In genomic region chr12:130162771-130163460, GRCh38 we compare ENCODE assay signal across 12 cellular contexts. TPM values are rescaled to one million over a fixed set of nuclear protein-coding genes. Genes with fewer than 3 reads are reported as not detected.
DNase-seq lines count a peak whose midpoint lies in the region; ATAC-seq and TF ChIP-seq lines count a peak whose summit lies in the region.
"Had no signal": no experiment of that assay in that cellular context is flagged by ENCODE, and none has a peak within 500 bp of the region (broad histone marks: within the 10 kb centered on the region; RNA-seq: fewer than 3 reads in every experiment).

No MANE protein-coding gene starts in this region.

- H3K4me3 ChIP-seq in heart left ventricle (peak overlapping the region; percentile 0 to 59 (median 44)), esophagus muscularis mucosa (peak overlapping the region; percentile 49 to 59 (median 51)), neuron (ENCODE audit: low read length) (peak overlapping the region; percentile 77)
- H3K4me3 ChIP-seq: SK-N-MC had no signal

- TF ChIP-seq CTCF in heart left ventricle (IDR thresholded peaks at IDR 0.05) (no peak), esophagus muscularis mucosa (IDR thresholded peaks at IDR 0.05) (no peak)

- peak in 2 of 4 donors; percentile 20 to 21 for ATAC-seq in heart left ventricle
- no peak for ATAC-seq in Right ventricle myocardium superior (ENCODE audit: poor library complexity)
- ATAC-seq in GM21423 (IDR thresholded peaks at IDR 0.05; ENCODE audit: unreplicated experiment), result no peak
- ATAC-seq: activated T-helper 17 cell treated with anti-CD3 and anti-CD28 coated beads, Interleukin-2, amount 50 U/mL, for 72 hours had no signal

- 1 to 3% (median 1%) methylated on average over 35 to 73 of the region's 73 CpGs for WGBS in heart left ventricle, 4 donors
- WGBS in esophagus muscularis mucosa, result 0% methylated on average over 17 of the region's 73 CpGs

- DNase-seq in heart left ventricle (peak in 1 of 5 donors; percentile 58), Right ventricle myocardium superior (no peak), esophagus muscularis mucosa (ENCODE audit: extremely low spot score) (no peak), RKO (ENCODE audit: low spot score) (no peak), MV-4-11 (lab: John Stamatoyannopoulos, UW) (no peak), NCI-H1417 treated with DMSO at 0.1 percent for 48 hours (lab: John Stamatoyannopoulos, UW) (no peak)
- DNase-seq: COR-L47, NCI-H187 had no signal

- H3K27ac ChIP-seq in heart left ventricle, result no peak overlapping the region
- peak overlapping the region in 1 of 4 donors; percentile 42 for H3K27ac ChIP-seq in esophagus muscularis mucosa (replicated peaks in 1 of 4)
- H3K27ac ChIP-seq: SK-N-MC had no signal

- H3K27me3 ChIP-seq in heart left ventricle (peaks cover 43 to 88% (median 73%) of the 10 kb centered on the region in 9 donors), esophagus muscularis mucosa (peaks cover 0 to 82% (median 22%) of the 10 kb centered on the region in 4 donors), neuron (ENCODE audit: insufficient read depth, low read length) (no peaks in the 10 kb centered on the region)

- H3K36me3 ChIP-seq in heart left ventricle (no peaks in the 10 kb centered on the region), esophagus muscularis mucosa (no peaks in the 10 kb centered on the region), neuron (ENCODE audit: insufficient read depth, low read length) (peaks cover 3% of the 10 kb centered on the region)

- TF ChIP-seq EP300 in esophagus muscularis mucosa (IDR thresholded peaks at IDR 0.05), result no peak

- H2AFZ ChIP-seq in neuron (ENCODE audit: low read depth, low read length), result peak overlapping the region; percentile 48

- intact Hi-C loops in heart left ventricle (cut with DNase I) (no loop called here), Right ventricle myocardium superior (cut with DNase I) (no loop called here), esophagus muscularis mucosa (cut with DNase I) (no loop called here)

- no peaks in the 10 kb centered on the region for H3K9me3 ChIP-seq in heart left ventricle
- H3K9me3 ChIP-seq in esophagus muscularis mucosa, result no peaks in the 10 kb centered on the region
- peaks cover 9% of the 10 kb centered on the region for H3K9me3 ChIP-seq in neuron (ENCODE audit: low read length)

- peaks cover 0 to 37% (median 9%) of the 10 kb centered on the region in 12 donors for H3K4me1 ChIP-seq in heart left ventricle
- peaks cover 14 to 31% (median 29%) of the 10 kb centered on the region in 4 donors for H3K4me1 ChIP-seq in esophagus muscularis mucosa
- peaks cover 44% of the 10 kb centered on the region for H3K4me1 ChIP-seq in neuron (ENCODE audit: insufficient read depth, low read length)

- TF ChIP-seq POLR2A in heart left ventricle (IDR thresholded peaks at IDR 0.05) (no peak), esophagus muscularis mucosa (IDR thresholded peaks at IDR 0.05; ENCODE audit: low read depth) (no peak)

RNA-seq across cellular contexts. Expression of gene FZD10, which starts 0.7 kb away (rescaled TPM):
- under 1 TPM in 7 of 9 donors, not detected in 2; 0.07 to 0.23 (median 0.11) TPM for total RNA-seq in heart left ventricle
- under 1 TPM in 1 of 2 donors, not detected in 1; 0.06 TPM for polyA plus RNA-seq in heart left ventricle
- total RNA-seq in Right ventricle myocardium superior, result not detected
- total RNA-seq in esophagus muscularis mucosa, result 1 to 10 TPM in 2 of 4 donors, under 1 TPM in 2; 0.42 to 1.5 (median 1.0) TPM
- total RNA-seq: activated T-helper 17 cell treated with anti-CD3 and anti-CD28 coated beads, Interleukin-2, amount 50 U/mL, for 72 hours had no signal
